8 cellular contexts compared by ENCODE assay signal in the genomic region with DNA sequence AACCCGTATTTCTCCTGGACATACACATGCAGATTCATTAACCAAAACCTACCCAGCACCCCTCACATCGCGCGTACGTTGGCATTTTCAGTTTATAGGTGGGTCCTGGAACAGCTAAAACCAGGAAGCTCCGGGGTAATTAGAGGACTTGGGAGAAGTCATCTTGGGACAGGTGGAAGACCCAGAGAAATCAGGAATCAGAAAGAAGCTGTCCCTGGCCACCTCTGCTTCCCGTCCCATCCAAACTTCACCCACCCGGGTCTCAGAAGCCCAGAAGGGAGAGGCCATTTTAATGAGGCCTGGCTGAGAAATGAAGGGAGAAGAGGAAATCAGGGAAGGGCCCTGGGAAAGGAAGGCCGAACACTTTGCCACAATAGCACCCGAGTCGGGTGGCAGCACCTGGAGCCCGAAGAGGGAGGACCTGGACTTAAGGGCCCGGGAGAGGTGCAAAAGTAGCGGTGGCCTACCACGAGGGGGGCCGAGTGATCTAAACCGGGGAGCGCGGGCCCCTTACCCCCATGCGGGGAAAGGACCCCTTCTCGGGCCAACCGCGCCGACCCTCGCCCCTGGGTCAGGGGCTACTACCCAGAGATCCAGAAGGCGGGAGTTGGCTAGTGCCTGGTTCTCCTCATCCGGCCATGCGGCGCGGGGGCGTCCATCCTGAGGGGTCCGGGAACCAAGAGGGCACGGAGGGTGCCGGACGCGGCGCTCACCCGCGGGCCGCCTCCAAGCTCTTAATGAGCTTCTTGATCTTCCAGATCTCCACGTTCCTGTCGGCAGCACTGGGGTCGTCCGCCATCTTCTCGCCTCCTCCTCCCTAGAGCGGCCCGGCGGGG. TPM values are rescaled to one million over a fixed set of nuclear protein-coding genes. Genes with fewer than 3 reads are reported as not detected.
DNase-seq lines count a peak whose midpoint lies in the region; ATAC-seq lines count a peak whose summit lies in the region.

No MANE protein-coding gene starts in this region.

- peak overlapping the region; percentile 96 for H3K4me3 Mint-ChIP-seq in central memory CD8-positive, alpha-beta T cell

- H3K79me2 ChIP-seq in mesendoderm (ENCODE audit: control insufficient read depth, insufficient read depth, low read length): peaks cover 76% of the 10 kb centered on the region

- no peak overlapping the region for H2BK15ac ChIP-seq in mesendoderm (replicated peaks; ENCODE audit: low read depth)

- no peaks in the 10 kb centered on the region for H3K9me3 Mint-ChIP-seq in central memory CD8-positive, alpha-beta T cell

- H3K23ac ChIP-seq in mesendoderm (ENCODE audit: low read length): peak overlapping the region; percentile 52

- H3K4me3 ChIP-seq in NT2/D1 (ENCODE audit: insufficient read length, low read depth) (peak overlapping the region; percentile 91), mesendoderm (ENCODE audit: low read length) (peak overlapping the region; percentile 96)

- no peaks in the 10 kb centered on the region for H3K27me3 Mint-ChIP-seq in central memory CD8-positive, alpha-beta T cell

- no peak overlapping the region for H2BK120ac ChIP-seq in mesendoderm (ENCODE audit: low read depth, low read length)

- no peak overlapping the region for H2BK5ac ChIP-seq in mesendoderm (ENCODE audit: low read length)

- H3K4me1 ChIP-seq in NT2/D1 (ENCODE audit: insufficient read depth, insufficient read length): no peaks in the 10 kb centered on the region
- peaks cover 4% of the 10 kb centered on the region for H3K4me1 ChIP-seq in mesendoderm (ENCODE audit: control insufficient read depth, low read depth, low read length)

- H3K4ac ChIP-seq in mesendoderm (ENCODE audit: low read depth, low read length): peak overlapping the region; percentile 64

- H3K27me3 ChIP-seq in NT2/D1 (ENCODE audit: insufficient read depth, insufficient read length) (no peaks in the 10 kb centered on the region), mesendoderm (ENCODE audit: insufficient read depth, low read length, poor library complexity) (no peaks in the 10 kb centered on the region)

- peak overlapping the region; percentile 78 for H4K8ac ChIP-seq in mesendoderm (ENCODE audit: low read depth, low read length)

- peak overlapping the region; percentile 78 for H3K4me2 ChIP-seq in mesendoderm (ENCODE audit: low read length)

- peak; percentile 30 for ATAC-seq in central memory CD8-positive, alpha-beta T cell (replicated peaks; ENCODE audit: extremely low read depth, poor library complexity, severe bottlenecking)
- ATAC-seq in HG03460 (IDR thresholded peaks at IDR 0.05; ENCODE audit: unreplicated experiment) (no peak), HG03565 (IDR thresholded peaks at IDR 0.05; ENCODE audit: unreplicated experiment) (no peak), HG02588 (IDR thresholded peaks at IDR 0.05; ENCODE audit: unreplicated experiment) (no peak)

- peaks cover 10% of the 10 kb centered on the region for H3K79me1 ChIP-seq in mesendoderm (ENCODE audit: low read length)

- H4K5ac ChIP-seq in mesendoderm (ENCODE audit: low read length): no peak overlapping the region

- H3K9ac ChIP-seq in NT2/D1 (ENCODE audit: insufficient read length, low read depth): peak overlapping the region; percentile 94
- H3K9ac ChIP-seq in mesendoderm (ENCODE audit: low read length): peak overlapping the region; percentile 98

- H3K4me1 Mint-ChIP-seq in central memory CD8-positive, alpha-beta T cell: peaks cover 62% of the 10 kb centered on the region

- H2AK5ac ChIP-seq in mesendoderm (ENCODE audit: low read length): no peak overlapping the region

- H3K36me3 Mint-ChIP-seq in central memory CD8-positive, alpha-beta T cell (ENCODE audit: insufficient read depth): peaks cover 37% of the 10 kb centered on the region

- peak; percentile 58 for DNase-seq in DMS53 (lab: John Stamatoyannopoulos, UW)
- DNase-seq in DMS53 treated with DMSO at 0.1 percent for 48 hours (lab: John Stamatoyannopoulos, UW; ENCODE audit: unreplicated experiment): no peak
- no peak for DNase-seq in NT2/D1 (ENCODE audit: low read depth, low spot score)
- no peak for DNase-seq in central memory CD8-positive, alpha-beta T cell (ENCODE audit: low spot score in 2 of 2)
- peak; percentile 32 for DNase-seq in mesendoderm

- no peaks in the 10 kb centered on the region for H3K9me3 ChIP-seq in NT2/D1 (ENCODE audit: insufficient read depth, low read length)

- peak overlapping the region; percentile 99 for H3K27ac Mint-ChIP-seq in central memory CD8-positive, alpha-beta T cell (ENCODE audit: low read depth)

- H3K18ac ChIP-seq in mesendoderm (ENCODE audit: low read length): peak overlapping the region; percentile 65

- WGBS in mesendoderm (ENCODE audit: extremely low coverage, insufficient coverage, low lambda C conversion rate): no CpG with 5 or more reads among the region's 48 CpGs

- peaks cover 53% of the 10 kb centered on the region for H3K36me3 ChIP-seq in NT2/D1 (ENCODE audit: insufficient read depth, insufficient read length, low read length)
- H3K36me3 ChIP-seq in mesendoderm (ENCODE audit: control insufficient read depth, insufficient read depth, low read length): no peaks in the 10 kb centered on the region

- H3K56ac ChIP-seq in mesendoderm (ENCODE audit: low read length): peak overlapping the region; percentile 99

- peak overlapping the region; percentile 79 for H3K27ac ChIP-seq in mesendoderm (ENCODE audit: low read depth, low read length)

RNA-seq across cellular contexts. Expression of a gene that starts 0.7 kb away (rescaled TPM):
- polyA plus RNA-seq in mesendoderm (2013, experiment 1 of 2): 158 TPM
- 156 TPM for polyA plus RNA-seq in mesendoderm (2013, experiment 2 of 2)

RNA-seq across cellular contexts. Expression of a gene that starts 32.9 kb away (rescaled TPM):
- polyA plus RNA-seq in mesendoderm (2013, experiment 1 of 2): 301 TPM
- 297 TPM for polyA plus RNA-seq in mesendoderm (2013, experiment 2 of 2)

Comparison
In these comparisons a context has a peak if more than half of its experiments do, and no peak if none do; other contexts are left out.
1. DNase-seq: peak in DMS53 (single experiment) and mesendoderm (single experiment); none in DMS53 treated with DMSO at 0.1 percent for 48 hours (single experiment), NT2/D1 (single experiment) and central memory CD8-positive, alpha-beta T cell (0 of 2).